ENCODE assay signal across 7 cellular contexts in the genomic region with DNA sequence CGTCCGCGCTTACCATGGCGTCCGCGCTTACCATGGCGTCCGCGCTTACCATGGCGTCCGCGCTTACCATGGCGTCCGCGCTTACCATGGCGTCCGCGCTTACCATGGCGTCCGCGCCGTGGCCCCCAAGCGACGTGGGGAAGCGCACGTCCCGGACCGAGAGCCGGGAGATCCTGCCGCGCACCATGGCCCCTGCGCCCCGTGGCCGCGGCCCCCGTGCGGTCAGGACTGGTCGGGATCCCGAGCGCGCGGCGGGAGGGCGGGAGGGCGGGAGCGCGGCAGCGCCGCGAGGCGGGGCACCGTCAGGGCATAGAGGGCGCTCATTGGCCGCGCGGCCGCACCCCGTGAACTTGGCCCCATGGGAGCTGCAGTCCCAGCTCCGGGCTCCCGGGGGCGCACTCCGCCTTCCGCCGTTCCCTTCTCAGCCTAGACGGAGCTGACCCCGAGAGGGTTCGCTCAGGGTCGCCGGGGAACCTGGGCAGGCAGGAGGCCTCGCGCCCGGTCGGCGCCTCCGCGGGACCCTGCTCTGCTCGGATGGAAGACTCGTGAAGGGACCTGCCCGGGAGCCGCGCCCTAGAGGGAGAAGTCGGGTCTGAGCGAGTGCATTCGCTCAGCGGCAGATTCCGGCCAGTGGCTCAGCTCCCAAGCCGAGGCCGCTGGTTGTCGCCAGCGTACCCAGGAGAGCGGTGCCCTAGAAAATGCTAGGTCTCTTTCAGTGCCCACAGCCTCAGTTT.
A peak's percentile ranks its signal among the peaks of the same experiment; 100 is the strongest.
DNase-seq lines count a peak whose midpoint lies in the region; ATAC-seq lines count a peak whose summit lies in the region.

A gene with protein sequence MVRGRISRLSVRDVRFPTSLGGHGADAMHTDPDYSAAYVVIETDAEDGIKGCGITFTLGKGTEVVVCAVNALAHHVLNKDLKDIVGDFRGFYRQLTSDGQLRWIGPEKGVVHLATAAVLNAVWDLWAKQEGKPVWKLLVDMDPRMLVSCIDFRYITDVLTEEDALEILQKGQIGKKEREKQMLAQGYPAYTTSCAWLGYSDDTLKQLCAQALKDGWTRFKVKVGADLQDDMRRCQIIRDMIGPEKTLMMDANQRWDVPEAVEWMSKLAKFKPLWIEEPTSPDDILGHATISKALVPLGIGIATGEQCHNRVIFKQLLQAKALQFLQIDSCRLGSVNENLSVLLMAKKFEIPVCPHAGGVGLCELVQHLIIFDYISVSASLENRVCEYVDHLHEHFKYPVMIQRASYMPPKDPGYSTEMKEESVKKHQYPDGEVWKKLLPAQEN (minus strand): TSS at position 230 of the 734 bp plus-strand sequence. CDS start 43 bp downstream, at position 187.

- DNase-seq in NCI-H1694 (lab: John Stamatoyannopoulos, UW), result peak; percentile 3
- peak; percentile 66 for DNase-seq in activated CD4-positive, CD25-positive, alpha-beta regulatory T cell treated with anti-CD3 and anti-CD28 coated beads, Interleukin-2, amount 50 U/mL, for 16 hours (ENCODE audit: low read depth, low spot score)
- DNase-seq in central memory CD8-positive, alpha-beta T cell (ENCODE audit: low spot score in 2 of 2), result peak; percentile 62 to 63
- DNase-seq in islet precursor cell, result peak; percentile 94
- peak; percentile 83 to 88 (median 86) for DNase-seq in stimulated activated CD4-positive, alpha-beta T cell treated with anti-CD3 and anti-CD28 coated beads, Interleukin-12 subunit alpha, Interleukin-12 subunit beta, amount 100 ng/mL, for 48 hours (ENCODE audit: low read depth in 2 of 3, low spot score in 1 of 3)

- ATAC-seq in GM18498 (IDR thresholded peaks at IDR 0.05; ENCODE audit: unreplicated experiment) (peak; percentile 88), HG02678 (IDR thresholded peaks at IDR 0.05; ENCODE audit: unreplicated experiment) (peak; percentile 89)
- peak; percentile 54 for ATAC-seq in central memory CD8-positive, alpha-beta T cell (replicated peaks; ENCODE audit: extremely low read depth, poor library complexity, severe bottlenecking)

- no peaks in the 10 kb centered on the region for H3K9me3 Mint-ChIP-seq in central memory CD8-positive, alpha-beta T cell

- H3K4me3 Mint-ChIP-seq in central memory CD8-positive, alpha-beta T cell, result peak within 1 kb of the TSS; percentile 85

- peak within 1 kb of the TSS; percentile 90 for H3K27ac Mint-ChIP-seq in central memory CD8-positive, alpha-beta T cell (ENCODE audit: low read depth)

- H3K36me3 Mint-ChIP-seq in central memory CD8-positive, alpha-beta T cell (ENCODE audit: insufficient read depth), result peaks cover 24% of the 10 kb centered on the region

- H3K4me1 Mint-ChIP-seq in central memory CD8-positive, alpha-beta T cell, result peaks cover 31% of the 10 kb centered on the region

- no peaks in the 10 kb centered on the region for H3K27me3 Mint-ChIP-seq in central memory CD8-positive, alpha-beta T cell

Comparison
In these comparisons a context has a peak if more than half of its experiments do, and no peak if none do; other contexts are left out.
1. Peak in every context shown above with its lines: DNase-seq and ATAC-seq.
2. DNase-seq: peak in every context shown above with its lines; median percentile 94 in islet precursor cell; 86 in stimulated activated CD4-positive, alpha-beta T cell treated with anti-CD3 and anti-CD28 coated beads, Interleukin-12 subunit alpha, Interleukin-12 subunit beta, amount 100 ng/mL, for 48 hours; 66 in activated CD4-positive, CD25-positive, alpha-beta regulatory T cell treated with anti-CD3 and anti-CD28 coated beads, Interleukin-2, amount 50 U/mL, for 16 hours; 62 in central memory CD8-positive, alpha-beta T cell; 3 in NCI-H1694.